Comparison of ENCODE assay signal across 26 cellular contexts in the genomic region with DNA sequence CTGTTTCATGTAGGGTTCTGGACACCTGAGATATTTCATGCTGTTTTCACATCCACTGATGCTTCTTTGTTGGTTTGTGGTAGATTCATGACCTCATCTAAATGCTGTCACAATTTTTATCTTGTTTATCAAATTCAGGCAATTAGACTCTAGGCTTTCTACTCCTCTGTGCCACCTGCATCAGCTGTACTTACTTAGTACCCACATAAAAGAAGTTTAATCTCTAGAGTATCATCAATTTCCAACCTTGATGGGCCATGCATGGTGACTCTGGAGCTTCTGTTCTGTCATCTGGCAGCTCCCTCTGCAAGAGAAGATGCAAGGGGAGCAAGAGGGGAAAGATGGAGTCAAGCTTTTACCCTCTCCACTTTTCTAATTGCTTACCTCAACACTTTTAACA.
"Had no signal": no experiment of that assay in that cellular context is flagged by ENCODE, and none has a peak within 500 bp of the region (broad histone marks: within the 10 kb centered on the region; RNA-seq: fewer than 3 reads in every experiment).

No MANE protein-coding gene starts in this region.

- H3K4me1 ChIP-seq: stomach, suprapubic skin, testis, thyroid gland, tibial artery, tibial nerve, transverse colon, upper lobe of left lung, upper lobe of right lung, uterus, vagina had no signal

- H3K4me3 ChIP-seq: stomach, suprapubic skin, testis, thoracic aorta, thyroid gland, tibial artery, tibial nerve, transverse colon, upper lobe of left lung, upper lobe of right lung, uterus, vagina had no signal

- H3K27me3 ChIP-seq: suprapubic skin, testis, thyroid gland, tibial nerve, transverse colon, upper lobe of left lung, upper lobe of right lung, uterus, vagina had no signal

- H3K27ac ChIP-seq: stomach, suprapubic skin, testis, thoracic aorta, thyroid gland, tibial artery, tibial nerve, transverse colon, upper lobe of left lung, upper lobe of right lung, uterus, vagina had no signal

- ATAC-seq: stimulated activated effector memory CD8-positive, alpha-beta T cell treated with anti-CD3 and anti-CD28 coated beads, Interleukin-12 subunit alpha, Interleukin-12 subunit beta, amount 100 ng/mL, for 72 hours; stimulated activated memory B cell treated with anti-CD40 and anti-IgM and Interleukin-4, amounts not matched to agents 10 μg/mL and 1 μg/mL and 100 μg/mL, for 72 hours; stimulated activated naive B cell treated with anti-CD40 and anti-IgM and Interleukin-4, amounts not matched to agents 10 μg/mL and 1 μg/mL and 100 μg/mL, for 72 hours; stimulated activated naive CD8-positive, alpha-beta T cell treated with anti-CD3 and anti-CD28 coated beads, Interleukin-15, amount 100 ng/mL, for 72 hours; stimulated activated naive CD8-positive, alpha-beta T cell treated with anti-CD3 and anti-CD28 coated beads, Interleukin-15, Interleukin-2, amounts not matched to agents 100 U/mL and 50 U/mL, for 24 hours; upper lobe of right lung had no signal

- H3K9me3 ChIP-seq: suprapubic skin, testis, thoracic aorta, thyroid gland, tibial artery, tibial nerve, transverse colon, upper lobe of left lung, upper lobe of right lung, uterus, vagina had no signal

- H3K36me3 ChIP-seq: stomach, suprapubic skin, thoracic aorta, thyroid gland, tibial artery, tibial nerve, transverse colon, upper lobe of left lung, upper lobe of right lung, uterus, vagina had no signal

- DNase-seq: stimulated activated CD4-positive, alpha-beta T cell treated with anti-CD3 and anti-CD28 coated beads, Interleukin-2, amount 100 ng/mL, for 48 hours; stimulated activated CD4-positive, alpha-beta T cell treated with anti-CD3 and anti-CD28 coated beads, Interleukin-4, amount 100 ng/mL, for 1 hour; stimulated activated CD4-positive, alpha-beta T cell treated with anti-CD3 and anti-CD28 coated beads, Interleukin-4, amount 100 ng/mL, for 24 hours; stimulated activated CD4-positive, alpha-beta T cell treated with anti-CD3 and anti-CD28 coated beads, Interleukin-4, amount 100 ng/mL, for 4 hours; stimulated activated CD8-positive, alpha-beta memory T cell treated with anti-CD3 and anti-CD28 coated beads, Interleukin-4, amount 100 ng/mL, for 48 hours; stimulated activated naive B cell treated with anti-CD40 and anti-IgM and Interleukin-4, amounts not matched to agents 10 μg/mL and 1 μg/mL and 100 μg/mL, for 72 hours; stimulated activated naive CD4-positive, alpha-beta T cell; stimulated activated naive CD4-positive, alpha-beta T cell treated with Interleukin-2 at 50 U/mL for 16 hours; stimulated activated naive CD8-positive, alpha-beta T cell treated with anti-CD3 and anti-CD28 coated beads, Interleukin-15, amount 100 ng/mL, for 72 hours; stimulated activated naive CD8-positive, alpha-beta T cell treated with anti-CD3 and anti-CD28 coated beads, Interleukin-15, Interleukin-2, amounts not matched to agents 100 U/mL and 50 U/mL, for 24 hours; stomach; substantia nigra; testis; thyroid gland; tibial artery; transverse colon; trophoblast cell; upper lobe of left lung; upper lobe of right lung; uterus had no signal
